Comparison of ENCODE assay signal across 14 cellular contexts in the genomic region with DNA sequence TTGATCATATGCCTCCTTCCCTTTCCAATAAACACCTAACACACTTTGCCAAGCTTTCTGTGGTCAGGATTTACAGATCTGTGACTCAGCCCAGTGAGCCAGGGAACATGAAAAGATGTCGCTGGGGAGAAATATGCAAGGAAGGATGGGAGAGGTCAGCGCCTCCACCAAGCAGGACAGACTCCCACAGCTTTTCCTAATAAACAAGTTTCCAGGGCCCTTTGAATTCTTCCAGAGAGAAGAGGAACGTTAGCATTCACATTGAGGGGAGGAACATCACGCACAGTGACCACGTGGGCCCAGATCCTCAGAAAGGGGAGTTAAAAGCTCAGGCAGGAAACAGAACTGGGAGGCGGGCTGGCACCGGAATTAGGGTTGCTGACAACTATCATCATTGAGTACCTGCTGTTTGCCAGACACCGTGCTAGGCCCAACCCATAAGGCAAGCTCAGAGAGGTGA. TPM values are rescaled to one million over a fixed set of nuclear protein-coding genes. Genes with fewer than 3 reads are reported as not detected.
A peak's percentile ranks its signal among the peaks of the same experiment; 100 is the strongest.
DNase-seq lines count a peak whose midpoint lies in the region; ATAC-seq and TF ChIP-seq lines count a peak whose summit lies in the region.
"Had no signal": no experiment of that assay in that cellular context is flagged by ENCODE, and none has a peak within 500 bp of the region (broad histone marks: within the 10 kb centered on the region; RNA-seq: fewer than 3 reads in every experiment).

No MANE protein-coding gene starts in this region.

- H3K9me3 ChIP-seq in AG04450 (ENCODE audit: control insufficient read depth, insufficient read depth, low read length) (peaks cover 3% of the 10 kb centered on the region; the same call in 1 of the 2 replicates), psoas muscle (no peaks in the 10 kb centered on the region)

- CTCF ChIA-PET in AG04450 (lab: Charles Lee) = interaction anchor here (0.7 to 1.9 kb wide), 10 partner anchors 8 to 395 kb away, joined by 3 to 8 read pairs (median 4); no protein-coding TSS in a partner anchor

- H3K4me3 Mint-ChIP-seq in mesothelial cell of epicardium = no peak overlapping the region
- H3K4me3 Mint-ChIP-seq: activated naive CD4-positive, alpha-beta T cell treated with anti-CD3 and anti-CD28 coated beads, Interleukin-2, amount 50 U/mL, for 24 hours had no signal

- ATAC-seq in HG02840 (IDR thresholded peaks at IDR 0.05; ENCODE audit: low FRiP score, unreplicated experiment) (no peak), GM18873 (IDR thresholded peaks at IDR 0.05; ENCODE audit: low FRiP score, unreplicated experiment) (no peak), psoas muscle (no peak)

- in situ Hi-C loops in brain microvascular endothelial cell (cut with HindIII; ENCODE audit: low pct_ligation_motif_present, low sequenced_read_pairs) (loop anchor here (10.0 to 25.0 kb wide), 2 partner anchors 196 to 373 kb away; a partner anchor contains a TSS), GM13977 (cut with MboI; ENCODE audit: low pct_unique_long_range_greater_than_20kb, low sequenced_read_pairs, unreplicated experiment) (loop anchor here (25.0 kb wide), 1 partner anchor 373 kb away; a partner anchor contains a TSS)

- POLR2A ChIA-PET in AG04450 (lab: Yijun Ruan, JAX) = interaction anchor here (2.5 kb wide), 1 partner anchor 8 kb away, joined by 17 read pairs; no protein-coding TSS in a partner anchor

- no peaks in the 10 kb centered on the region for H3K4me1 ChIP-seq in psoas muscle

- TF ChIP-seq CTCF in AG04450 (IDR thresholded peaks at IDR 0.05; ENCODE audit: low read depth, low read length) (no peak), brain microvascular endothelial cell (IDR thresholded peaks at IDR 0.05; ENCODE audit: low read depth, low read length, missing control alignments) (no peak), mesothelial cell of epicardium (IDR thresholded peaks at IDR 0.05; ENCODE audit: unreplicated experiment) (no peak), GM13977 (IDR thresholded peaks at IDR 0.05; ENCODE audit: extremely low read depth, insufficient read depth, missing control alignments) (no peak), psoas muscle (IDR thresholded peaks at IDR 0.05) (no peak)

- H3K4me1 Mint-ChIP-seq in mesothelial cell of epicardium = peaks cover 11% of the 10 kb centered on the region
- H3K4me1 Mint-ChIP-seq: activated naive CD4-positive, alpha-beta T cell treated with anti-CD3 and anti-CD28 coated beads, Interleukin-2, amount 50 U/mL, for 24 hours had no signal

- H3K27ac ChIP-seq in AG04450 (ENCODE audit: low read depth, low read length) = peak overlapping the region; percentile 87
- peak overlapping the region; percentile 57 for H3K27ac ChIP-seq in brain microvascular endothelial cell
- no peak overlapping the region for H3K27ac ChIP-seq in psoas muscle
- H3K27ac ChIP-seq: HL-60 had no signal

- no peak overlapping the region for H3K4me3 ChIP-seq in AG04450 (ENCODE audit: low read depth, low read length)
- H3K4me3 ChIP-seq in brain microvascular endothelial cell (ENCODE audit: low read depth, low read length) = no peak overlapping the region
- H3K4me3 ChIP-seq in psoas muscle = no peak overlapping the region

- H3K36me3 Mint-ChIP-seq in mesothelial cell of epicardium = no peaks in the 10 kb centered on the region
- H3K36me3 Mint-ChIP-seq: activated naive CD4-positive, alpha-beta T cell treated with anti-CD3 and anti-CD28 coated beads, Interleukin-2, amount 50 U/mL, for 24 hours had no signal

- WGBS in psoas muscle, 3 donors = 73 to 82% (median 78%) methylated on average over 8 of the region's 8 CpGs

- no peaks in the 10 kb centered on the region for H3K36me3 ChIP-seq in brain microvascular endothelial cell (replicated peaks)
- H3K36me3 ChIP-seq in psoas muscle (ENCODE audit: insufficient read depth in 1 of 2, low read depth in 1 of 2) = no peaks in the 10 kb centered on the region

- no peaks in the 10 kb centered on the region for H3K9me3 Mint-ChIP-seq in mesothelial cell of epicardium
- H3K9me3 Mint-ChIP-seq: activated naive CD4-positive, alpha-beta T cell treated with anti-CD3 and anti-CD28 coated beads, Interleukin-2, amount 50 U/mL, for 24 hours had no signal

- H3K27me3 Mint-ChIP-seq in mesothelial cell of epicardium (ENCODE audit: low read depth) = peaks cover 12% of the 10 kb centered on the region

- no peaks in the 10 kb centered on the region for H3K27me3 ChIP-seq in AG04450 (ENCODE audit: control insufficient read depth, insufficient read depth, low read length)
- H3K27me3 ChIP-seq in brain microvascular endothelial cell (replicated peaks) = no peaks in the 10 kb centered on the region
- peaks cover 0 to 4% (median 0%) of the 10 kb centered on the region in 3 donors for H3K27me3 ChIP-seq in psoas muscle (ENCODE audit: insufficient read depth in 3 of 3, low read length in 2 of 3)

- intact Hi-C loops in psoas muscle (cut with DNase I) = no loop called here

- H3K27ac Mint-ChIP-seq in mesothelial cell of epicardium = peak overlapping the region; percentile 61
- H3K27ac Mint-ChIP-seq: activated naive CD4-positive, alpha-beta T cell treated with anti-CD3 and anti-CD28 coated beads, Interleukin-2, amount 50 U/mL, for 24 hours had no signal

- DNase-seq in AG04450 (ENCODE audit: low read depth, low spot score) = peak; percentile 72
- peak; percentile 94 for DNase-seq in HT1080 (ENCODE audit: low read depth)
- peak; percentile 72 for DNase-seq in brain microvascular endothelial cell
- no peak for DNase-seq in mesothelial cell of epicardium (ENCODE audit: low spot score in 2 of 2, unreplicated experiment in 2 of 2)
- no peak for DNase-seq in GM13977 (ENCODE audit: low spot score)
- no peak for DNase-seq in psoas muscle
- DNase-seq: activated CD4-positive, alpha-beta T cell treated with anti-CD3 and anti-CD28 coated beads, Interleukin-2, amount 50 U/mL, for 4 hours; C1 segment of cervical spinal cord; NCI-H1436; stimulated activated CD4-positive, alpha-beta T cell treated with anti-CD3 and anti-CD28 coated beads, Interleukin-12 subunit alpha, Interleukin-12 subunit beta, amount 100 ng/mL, for 4 hours had no signal

RNA-seq across cellular contexts. Expression of a gene that starts 33.3 kb away (rescaled TPM):
- polyA plus RNA-seq in AG04450 (2011; rRNA removed) (50.1 and 68.4 TPM in 2 replicates), psoas muscle (100 to 1,000 TPM in 2 of 3 donors, 10 to 100 TPM in 1; 97.9 to 143 (median 126) TPM)
- polyA minus RNA-seq in AG04450 (2011; rRNA and poly(A)+ RNA removed) = 22.1 and 37.3 TPM in 2 replicates
- 176 and 200 TPM in 2 replicates for total RNA-seq in HT1080 (2014; rRNA removed; shearing (Covaris generic))
- polyA plus RNA-seq in HT1080 (2015; cell fraction: cytosol; rRNA removed) = 131 and 153 TPM in 2 replicates
- 158 and 163 TPM in 2 replicates for polyA plus RNA-seq in HT1080 (2015; cell fraction: nucleus; rRNA removed)
- total RNA-seq in mesothelial cell of epicardium (34.2 to 36.3 TPM (median 34.6 TPM) in 3 replicates), psoas muscle (100 to 1,000 TPM in 1 of 4 donors, 10 to 100 TPM in 3; 67.4 to 108 (median 81.1) TPM)

Comparison
In these comparisons a context has a peak if more than half of its experiments do, and no peak if none do; other contexts are left out.
1. DNase-seq: peak in AG04450 (single experiment), HT1080 (single experiment) and brain microvascular endothelial cell (single experiment); none in mesothelial cell of epicardium (0 of 2), GM13977 (single experiment) and psoas muscle (0 of 2).